8 cellular contexts compared by ENCODE assay signal in the genomic region with DNA sequence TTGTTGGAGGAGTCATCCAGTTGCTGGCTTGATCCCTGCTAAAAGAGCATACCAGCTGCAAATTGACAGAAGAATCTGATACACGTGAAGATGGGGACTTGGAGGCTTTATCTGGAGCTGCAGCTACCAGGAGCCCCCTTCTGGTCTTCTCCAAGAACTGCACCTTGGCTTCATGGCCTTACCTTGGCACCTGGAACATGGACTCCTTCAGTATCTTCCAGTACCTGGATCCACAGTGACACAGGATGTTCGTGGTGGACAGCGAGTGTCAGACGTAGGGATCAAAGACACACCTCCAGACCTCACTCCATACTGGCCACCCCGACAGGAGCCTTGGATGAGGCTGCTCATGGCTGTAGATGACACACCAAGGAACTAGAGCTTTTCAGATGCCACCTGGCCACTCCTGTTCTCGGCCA. TPM values are rescaled to one million over a fixed set of nuclear protein-coding genes. Genes with fewer than 3 reads are reported as not detected.
A peak's percentile ranks its signal among the peaks of the same experiment; 100 is the strongest.
DNase-seq lines count a peak whose midpoint lies in the region; ATAC-seq lines count a peak whose summit lies in the region.

No MANE protein-coding gene starts in this region.

- H3K4ac ChIP-seq in mesendoderm (ENCODE audit: low read depth, low read length): no peak overlapping the region

- H3K27me3 ChIP-seq in CD4-positive, CD25-positive, alpha-beta regulatory T cell (ENCODE audit: control insufficient read depth, insufficient read depth, low read length): no peaks in the 10 kb centered on the region
- no peaks in the 10 kb centered on the region for H3K27me3 ChIP-seq in mesendoderm (ENCODE audit: insufficient read depth, low read length, poor library complexity)

- H4K5ac ChIP-seq in mesendoderm (ENCODE audit: low read length): no peak overlapping the region

- no peak overlapping the region for H3K27ac ChIP-seq in CD4-positive, CD25-positive, alpha-beta regulatory T cell (ENCODE audit: insufficient read depth, low read length, poor library complexity, severe bottlenecking)
- no peak overlapping the region for H3K27ac ChIP-seq in mesendoderm (ENCODE audit: low read depth, low read length)

- ATAC-seq in CD4-positive, CD25-positive, alpha-beta regulatory T cell (ENCODE audit: low read depth in 2 of 2): peak; percentile 76 to 79
- peak; percentile 84 for ATAC-seq in effector memory CD8-positive, alpha-beta T cell (replicated peaks)
- peak; percentile 80 for ATAC-seq in stimulated activated effector memory CD8-positive, alpha-beta T cell treated with anti-CD3 and anti-CD28 coated beads, Interleukin-12 subunit alpha, Interleukin-12 subunit beta, amount 100 ng/mL, for 72 hours
- no peak for ATAC-seq in HG03432 (IDR thresholded peaks at IDR 0.05; ENCODE audit: unreplicated experiment)

- H3K18ac ChIP-seq in mesendoderm (ENCODE audit: low read length): no peak overlapping the region

- peaks cover 0 to 2% (median 0%) of the 10 kb centered on the region in 4 donors for H3K4me1 Mint-ChIP-seq in CD4-positive, CD25-positive, alpha-beta regulatory T cell
- H3K4me1 Mint-ChIP-seq in effector memory CD8-positive, alpha-beta T cell (ENCODE audit: low read depth in 2 of 2): no peaks in the 10 kb centered on the region
- H3K4me1 Mint-ChIP-seq in stimulated activated effector memory CD8-positive, alpha-beta T cell treated with anti-CD3 and anti-CD28 coated beads, Interleukin-12 subunit alpha, Interleukin-12 subunit beta, amount 100 ng/mL, for 72 hours: no peaks in the 10 kb centered on the region

- no peak overlapping the region for H2BK120ac ChIP-seq in mesendoderm (ENCODE audit: low read depth, low read length)

- H3K56ac ChIP-seq in mesendoderm (ENCODE audit: low read length): no peak overlapping the region

- H3K23ac ChIP-seq in mesendoderm (ENCODE audit: low read length): no peak overlapping the region

- DNase-seq in CD4-positive, CD25-positive, alpha-beta regulatory T cell: peak; percentile 47 to 84 (median 76)
- DNase-seq in HK-2 (ENCODE audit: unreplicated experiment) (peak; percentile 67), NCI-H748 treated with DMSO at 0.1 percent for 48 hours (lab: John Stamatoyannopoulos, UW) (peak; percentile 68), mesendoderm (peak; percentile 88)
- DNase-seq in activated CD4-positive, alpha-beta T cell treated with anti-CD3 and anti-CD28 coated beads, Interleukin-2, amount 50 U/mL, for 24 hours (ENCODE audit: low read depth in 1 of 2, low spot score in 1 of 2): peak; percentile 11 to 60
- DNase-seq in effector memory CD8-positive, alpha-beta T cell: peak; percentile 49 to 59 (median 57)
- DNase-seq in stimulated activated effector memory CD8-positive, alpha-beta T cell treated with anti-CD3 and anti-CD28 coated beads, Interleukin-12 subunit alpha, Interleukin-12 subunit beta, amount 100 ng/mL, for 72 hours (ENCODE audit: low spot score in 2 of 2): peak; percentile 32 to 76

- no peak overlapping the region for H2AK5ac ChIP-seq in mesendoderm (ENCODE audit: low read length)

- no peak overlapping the region for H3K4me2 ChIP-seq in mesendoderm (ENCODE audit: low read length)

- H2BK5ac ChIP-seq in mesendoderm (ENCODE audit: low read length): no peak overlapping the region

- H3K27ac Mint-ChIP-seq in CD4-positive, CD25-positive, alpha-beta regulatory T cell: peak overlapping the region in 1 of 3 donors; percentile 36
- no peak overlapping the region for H3K27ac Mint-ChIP-seq in effector memory CD8-positive, alpha-beta T cell
- H3K27ac Mint-ChIP-seq in stimulated activated effector memory CD8-positive, alpha-beta T cell treated with anti-CD3 and anti-CD28 coated beads, Interleukin-12 subunit alpha, Interleukin-12 subunit beta, amount 100 ng/mL, for 72 hours: no peak overlapping the region

- peaks cover 15% of the 10 kb centered on the region for H3K27me3 Mint-ChIP-seq in CD4-positive, CD25-positive, alpha-beta regulatory T cell
- H3K27me3 Mint-ChIP-seq in effector memory CD8-positive, alpha-beta T cell: peaks cover 0 to 1% of the 10 kb centered on the region in 2 donors

- no peaks in the 10 kb centered on the region for H3K36me3 ChIP-seq in CD4-positive, CD25-positive, alpha-beta regulatory T cell (ENCODE audit: control insufficient read depth, insufficient read depth, low read length)
- H3K36me3 ChIP-seq in mesendoderm (ENCODE audit: control insufficient read depth, insufficient read depth, low read length): no peaks in the 10 kb centered on the region

- H3K4me3 ChIP-seq in CD4-positive, CD25-positive, alpha-beta regulatory T cell (ENCODE audit: low read depth, low read length): no peak overlapping the region
- H3K4me3 ChIP-seq in mesendoderm (ENCODE audit: low read length): no peak overlapping the region

- peaks cover 0 to 5% of the 10 kb centered on the region in 2 experiments for H3K9me3 ChIP-seq in CD4-positive, CD25-positive, alpha-beta regulatory T cell (ENCODE audit: control insufficient read depth in 2 of 2, low read length in 2 of 2)

- no peaks in the 10 kb centered on the region for H3K79me2 ChIP-seq in mesendoderm (ENCODE audit: control insufficient read depth, insufficient read depth, low read length)

- WGBS in mesendoderm (ENCODE audit: extremely low coverage, insufficient coverage, low lambda C conversion rate): no CpG with 5 or more reads among the region's 6 CpGs

- peaks cover 0 to 3% (median 0%) of the 10 kb centered on the region in 7 donors for H3K9me3 Mint-ChIP-seq in CD4-positive, CD25-positive, alpha-beta regulatory T cell
- peaks cover 0 to 1% of the 10 kb centered on the region in 2 donors for H3K9me3 Mint-ChIP-seq in effector memory CD8-positive, alpha-beta T cell
- no peaks in the 10 kb centered on the region for H3K9me3 Mint-ChIP-seq in stimulated activated effector memory CD8-positive, alpha-beta T cell treated with anti-CD3 and anti-CD28 coated beads, Interleukin-12 subunit alpha, Interleukin-12 subunit beta, amount 100 ng/mL, for 72 hours

- H4K8ac ChIP-seq in mesendoderm (ENCODE audit: low read depth, low read length): no peak overlapping the region

- no peak overlapping the region for H3K9ac ChIP-seq in mesendoderm (ENCODE audit: low read length)

- H3K79me1 ChIP-seq in mesendoderm (ENCODE audit: low read length): no peaks in the 10 kb centered on the region

- no peak overlapping the region for H2BK15ac ChIP-seq in mesendoderm (replicated peaks; ENCODE audit: low read depth)

- H3K4me1 ChIP-seq in CD4-positive, CD25-positive, alpha-beta regulatory T cell (ENCODE audit: control insufficient read depth, insufficient read depth, low read length, poor library complexity, severe bottlenecking): no peaks in the 10 kb centered on the region
- no peaks in the 10 kb centered on the region for H3K4me1 ChIP-seq in mesendoderm (ENCODE audit: control insufficient read depth, low read depth, low read length)

- no peak overlapping the region for H3K4me3 Mint-ChIP-seq in CD4-positive, CD25-positive, alpha-beta regulatory T cell
- H3K4me3 Mint-ChIP-seq in effector memory CD8-positive, alpha-beta T cell: no peak overlapping the region
- no peak overlapping the region for H3K4me3 Mint-ChIP-seq in stimulated activated effector memory CD8-positive, alpha-beta T cell treated with anti-CD3 and anti-CD28 coated beads, Interleukin-12 subunit alpha, Interleukin-12 subunit beta, amount 100 ng/mL, for 72 hours

- no peaks in the 10 kb centered on the region for H3K36me3 Mint-ChIP-seq in CD4-positive, CD25-positive, alpha-beta regulatory T cell
- peaks cover 3% of the 10 kb centered on the region for H3K36me3 Mint-ChIP-seq in effector memory CD8-positive, alpha-beta T cell (ENCODE audit: insufficient read depth)
- H3K36me3 Mint-ChIP-seq in stimulated activated effector memory CD8-positive, alpha-beta T cell treated with anti-CD3 and anti-CD28 coated beads, Interleukin-12 subunit alpha, Interleukin-12 subunit beta, amount 100 ng/mL, for 72 hours: no peaks in the 10 kb centered on the region

RNA-seq across cellular contexts. Expression of a gene that starts 9.9 kb away (rescaled TPM):
- total RNA-seq in CD4-positive, CD25-positive, alpha-beta regulatory T cell: not detected
- not detected for polyA plus RNA-seq in CD4-positive, CD25-positive, alpha-beta regulatory T cell
- polyA plus RNA-seq in mesendoderm (2013, experiment 1 of 2): not detected
- not detected for polyA plus RNA-seq in mesendoderm (2013, experiment 2 of 2)

RNA-seq across cellular contexts. Expression of a gene that starts 15.3 kb away (rescaled TPM):
- 3.3 TPM for total RNA-seq in CD4-positive, CD25-positive, alpha-beta regulatory T cell
- 1 to 10 TPM; 1.3 to 3.0 (median 1.9) TPM for polyA plus RNA-seq in CD4-positive, CD25-positive, alpha-beta regulatory T cell
- 2.2 TPM for polyA plus RNA-seq in mesendoderm (2013, experiment 1 of 2)
- 2.3 TPM for polyA plus RNA-seq in mesendoderm (2013, experiment 2 of 2)

Comparison
In these comparisons a context has a peak if more than half of its experiments do, and no peak if none do; other contexts are left out.
1. DNase-seq: peak in every context shown above with its lines; median percentile 88 in mesendoderm; 76 in CD4-positive, CD25-positive, alpha-beta regulatory T cell; 68 in NCI-H748 treated with DMSO at 0.1 percent for 48 hours; 67 in HK-2; 57 in effector memory CD8-positive, alpha-beta T cell; 54 in stimulated activated effector memory CD8-positive, alpha-beta T cell treated with anti-CD3 and anti-CD28 coated beads, Interleukin-12 subunit alpha, Interleukin-12 subunit beta, amount 100 ng/mL, for 72 hours; 36 in activated CD4-positive, alpha-beta T cell treated with anti-CD3 and anti-CD28 coated beads, Interleukin-2, amount 50 U/mL, for 24 hours.